Comparison of ENCODE assay signal across 24 cellular contexts in the genomic region with DNA sequence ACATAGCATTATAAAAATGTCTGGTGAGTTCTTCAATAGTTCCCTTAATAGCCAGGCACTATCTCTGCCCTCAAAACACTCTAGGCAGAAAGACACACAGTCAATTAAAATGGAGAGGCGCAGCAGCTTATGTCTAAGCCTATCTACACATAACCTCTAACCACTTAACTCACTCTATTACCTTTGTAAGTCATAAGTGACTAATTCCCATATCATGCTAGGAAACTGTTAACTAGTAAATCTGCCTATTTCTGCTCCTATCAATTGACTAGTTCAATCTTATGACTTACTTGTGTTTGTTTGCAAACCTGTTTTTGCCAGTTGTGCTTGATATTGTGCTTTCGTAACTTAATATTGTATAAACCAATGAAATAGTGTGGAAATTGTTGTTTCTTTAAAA.
"Had no signal": no experiment of that assay in that cellular context is flagged by ENCODE, and none has a peak within 500 bp of the region (broad histone marks: within the 10 kb centered on the region; RNA-seq: fewer than 3 reads in every experiment).

No MANE protein-coding gene starts in this region.

- H3K4me2 ChIP-seq: hepatocyte had no signal

- H3K36me3 ChIP-seq: suprapubic skin, transverse colon, WERI-Rb-1 had no signal

- H3K9me3 Mint-ChIP-seq: activated CD4-positive, alpha-beta T cell treated with anti-CD3 and anti-CD28 coated beads, Interleukin-2, amount 10 ng/mL, durations not matched to agents 7 days and 5 days; activated CD8-positive, alpha-beta T cell treated with anti-CD3 and anti-CD28 coated beads for 36 hours; activated naive CD4-positive, alpha-beta T cell treated with anti-CD3 and anti-CD28 coated beads, Interleukin-2, amount 50 U/mL, for 24 hours; dendritic cell treated with granulocyte-macrophage colony-stimulating factor and Interleukin-4, amounts not matched to agents 40 ng/mL and 50 ng/mL, for 4 days; immature natural killer cell; memory B cell; nephron progenitor cell; stimulated activated naive CD8-positive, alpha-beta T cell treated with anti-CD3 and anti-CD28 coated beads, Interleukin-15, Interleukin-2, amounts not matched to agents 100 ng/mL and 50 ng/mL, for 24 hours; T-helper 2 cell treated with Interferon-gamma antibody and Interleukin-4, amounts not matched to agents 5 μg/mL and 100 μg/mL, for 36 hours had no signal

- H3K4me3 Mint-ChIP-seq: activated CD4-positive, alpha-beta T cell treated with anti-CD3 and anti-CD28 coated beads, Interleukin-2, amount 10 ng/mL, durations not matched to agents 7 days and 5 days; activated CD8-positive, alpha-beta T cell treated with anti-CD3 and anti-CD28 coated beads for 36 hours; activated naive CD4-positive, alpha-beta T cell treated with anti-CD3 and anti-CD28 coated beads, Interleukin-2, amount 50 U/mL, for 24 hours; dendritic cell treated with granulocyte-macrophage colony-stimulating factor and Interleukin-4, amounts not matched to agents 40 ng/mL and 50 ng/mL, for 4 days; immature natural killer cell; memory B cell; nephron progenitor cell; stimulated activated naive CD8-positive, alpha-beta T cell treated with anti-CD3 and anti-CD28 coated beads, Interleukin-15, Interleukin-2, amounts not matched to agents 100 ng/mL and 50 ng/mL, for 24 hours; T-helper 2 cell treated with Interferon-gamma antibody and Interleukin-4, amounts not matched to agents 5 μg/mL and 100 μg/mL, for 36 hours had no signal

- ATAC-seq: activated CD8-positive, alpha-beta T cell treated with anti-CD3 and anti-CD28 coated beads for 36 hours; body of pancreas; right cardiac atrium had no signal

- H3K36me3 Mint-ChIP-seq: activated naive CD4-positive, alpha-beta T cell treated with anti-CD3 and anti-CD28 coated beads, Interleukin-2, amount 50 U/mL, for 24 hours; immature natural killer cell; memory B cell had no signal

- H3K27me3 ChIP-seq: body of pancreas, hepatocyte, suprapubic skin, transverse colon had no signal

- H3K27me3 Mint-ChIP-seq: memory B cell had no signal

- H3K27ac ChIP-seq: body of pancreas, hepatocyte, parathyroid adenoma, suprapubic skin, transverse colon, WERI-Rb-1 had no signal

- H3K4me3 ChIP-seq: body of pancreas, hepatocyte, suprapubic skin, transverse colon had no signal

- H2AFZ ChIP-seq: hepatocyte, parathyroid adenoma had no signal

- H3K9me3 ChIP-seq: body of pancreas, suprapubic skin, transverse colon had no signal

- DNase-seq: activated CD4-positive, alpha-beta T cell treated with anti-CD3 and anti-CD28 coated beads, Interleukin-2, amount 10 ng/mL, durations not matched to agents 7 days and 5 days; activated CD4-positive, CD25-positive, alpha-beta regulatory T cell treated with anti-CD3 and anti-CD28 coated beads, Interleukin-2, amount 50 U/mL, for 72 hours; activated CD8-positive, alpha-beta T cell treated with anti-CD3 and anti-CD28 coated beads for 36 hours; activated gamma-delta T cell treated with Interleukin-2 at 50 U/mL for 16 hours; activated T-cell treated with anti-CD3 and anti-CD28 coated beads, Interleukin-2, amount 50 U/mL, for 1 hour; anterior cingulate cortex; body of pancreas; effector CD8-positive, alpha-beta T cell; foreskin melanocyte; glutamatergic neuron; immature natural killer cell; kidney glomerular epithelial cell; nephron progenitor cell; transverse colon; WERI-Rb-1 had no signal

- H3K9ac ChIP-seq: parathyroid adenoma had no signal

- H3K27ac Mint-ChIP-seq: activated CD4-positive, alpha-beta T cell treated with anti-CD3 and anti-CD28 coated beads, Interleukin-2, amount 10 ng/mL, durations not matched to agents 7 days and 5 days; activated CD8-positive, alpha-beta T cell treated with anti-CD3 and anti-CD28 coated beads for 36 hours; activated naive CD4-positive, alpha-beta T cell treated with anti-CD3 and anti-CD28 coated beads, Interleukin-2, amount 50 U/mL, for 24 hours; dendritic cell treated with granulocyte-macrophage colony-stimulating factor and Interleukin-4, amounts not matched to agents 40 ng/mL and 50 ng/mL, for 4 days; immature natural killer cell; nephron progenitor cell; stimulated activated naive CD8-positive, alpha-beta T cell treated with anti-CD3 and anti-CD28 coated beads, Interleukin-15, Interleukin-2, amounts not matched to agents 100 ng/mL and 50 ng/mL, for 24 hours; T-helper 2 cell treated with Interferon-gamma antibody and Interleukin-4, amounts not matched to agents 5 μg/mL and 100 μg/mL, for 36 hours had no signal

- H3K79me2 ChIP-seq: parathyroid adenoma had no signal
